8 cellular contexts compared by ENCODE assay signal in the genomic region with DNA sequence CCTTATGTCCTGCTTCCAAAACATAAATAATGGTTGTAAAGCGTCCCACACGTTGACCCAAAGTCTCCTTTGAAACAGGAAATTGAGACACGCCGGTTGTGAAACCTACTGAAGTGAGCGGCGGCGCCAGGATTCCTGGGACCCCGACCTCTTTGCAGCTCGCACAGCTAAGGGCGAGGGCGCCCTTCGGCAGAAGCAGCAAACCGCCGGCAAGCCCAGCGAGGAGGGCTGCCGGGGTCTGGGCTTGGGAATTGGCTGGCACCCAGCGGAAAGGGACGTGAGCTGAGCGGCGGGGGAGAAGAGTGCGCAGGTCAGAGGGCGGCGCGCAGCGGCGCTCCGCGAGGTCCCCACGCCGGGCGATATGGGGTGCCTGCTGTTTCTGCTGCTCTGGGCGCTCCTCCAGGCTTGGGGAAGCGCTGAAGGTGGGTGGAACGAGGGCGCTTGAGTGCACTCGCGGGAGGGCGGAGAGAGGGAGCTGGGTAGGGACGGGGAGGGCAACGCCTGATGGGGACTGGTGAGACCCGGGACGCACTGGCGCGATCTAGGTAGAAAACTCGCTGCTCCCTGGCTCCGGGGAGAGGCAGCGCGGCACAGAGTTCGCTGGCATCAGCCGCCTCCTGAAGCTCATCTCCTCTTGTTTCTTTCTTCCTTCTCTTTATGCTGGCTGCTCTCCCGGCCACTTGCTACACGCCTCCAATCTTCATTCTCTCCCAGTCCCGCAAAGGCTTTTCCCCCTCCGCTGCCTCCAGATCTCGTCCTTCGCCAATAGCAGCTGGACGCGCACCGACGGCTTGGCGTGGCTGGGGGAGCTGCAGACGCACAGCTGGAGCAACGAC. TPM values are rescaled to one million over a fixed set of nuclear protein-coding genes. Genes with fewer than 3 reads are reported as not detected.
DNase-seq lines count a peak whose midpoint lies in the region; ATAC-seq, FAIRE-seq and TF ChIP-seq lines count a peak whose summit lies in the region.

A gene (plus strand): TSS at position 155 of the 836 bp plus-strand sequence. CDS start 207 bp downstream, at position 362.

- H3K4me3 Mint-ChIP-seq in CD4-positive, alpha-beta memory T cell: peak within 1 kb of the TSS; percentile 47 to 79 (median 70)
- H3K4me3 Mint-ChIP-seq in IgD-negative memory B cell: peak within 1 kb of the TSS; percentile 81 to 94 (median 90)

- no peak for TF ChIP-seq POLR2A in K562 (conservative IDR thresholded peaks at IDR 0.05)

- peaks cover 0 to 20% (median 9%) of the 10 kb centered on the region in 4 donors for H3K4me1 Mint-ChIP-seq in CD4-positive, alpha-beta memory T cell
- H3K4me1 Mint-ChIP-seq in IgD-negative memory B cell: peaks cover 18 to 55% (median 52%) of the 10 kb centered on the region in 3 donors

- H3K4me3 ChIP-seq in CD4-positive, alpha-beta memory T cell (ENCODE audit: low read length in 2 of 2): no peak within 1 kb of the TSS
- H3K4me3 ChIP-seq in K562 (no peak within 1 kb of the TSS), kidney epithelial cell (ENCODE audit: low read depth, low read length) (peak within 1 kb of the TSS; percentile 47)

- H3K4me2 ChIP-seq in K562 (ENCODE audit: insufficient read depth, low read length): no peak within 1 kb of the TSS

- no peak within 1 kb of the TSS; a peak in 1 of 4 replicates for H3K9ac ChIP-seq in K562 (ENCODE audit: insufficient read depth in 1 of 2, low read depth in 2 of 2, low read length in 2 of 2)

- H3K27me3 ChIP-seq in CD4-positive, alpha-beta memory T cell (ENCODE audit: insufficient read depth, low read length): peaks cover 22% of the 10 kb centered on the region
- H3K27me3 ChIP-seq in K562 (ENCODE audit: control insufficient read depth in 2 of 2, insufficient read depth in 2 of 2, low read length in 2 of 2) (peaks cover 20 to 31% of the 10 kb centered on the region in 2 experiments; a peak in 4 of 5 replicates), kidney epithelial cell (ENCODE audit: control insufficient read depth, insufficient read depth, low read length) (peaks cover 20% of the 10 kb centered on the region)

- TF ChIP-seq EP300 in K562 (IDR thresholded peaks at IDR 0.05; ENCODE audit: low read length): no peak

- FAIRE-seq in K562 (lab: Jason Lieb, UNC): no peak

- TF ChIP-seq RAD21 in K562 (CRISPR knock-in tag; conservative IDR thresholded peaks at IDR 0.05 in 1 of 2, IDR thresholded peaks at IDR 0.05 in 1 of 2): no peak

- no peaks in the 10 kb centered on the region for H3K79me2 ChIP-seq in K562 (ENCODE audit: control insufficient read depth, insufficient read depth, low read length)

- WGBS in K562 (ENCODE audit: insufficient coverage, low coverage, missing lambda C conversion rate): 2% methylated on average over 54 of the region's 63 CpGs

- intact Hi-C loops in CD4-positive, alpha-beta memory T cell (cut with micrococcal nuclease): no loop called here
- intact Hi-C loops in K562 (cut with micrococcal nuclease): no loop called here

- no peak within 1 kb of the TSS for H2AFZ ChIP-seq in K562 (ENCODE audit: low read depth, low read length)

- in situ Hi-C loops in K562 (cut with MboI): no loop called here

- ATAC-seq in K562: no peak

- H3K36me3 ChIP-seq in CD4-positive, alpha-beta memory T cell (ENCODE audit: insufficient read depth, low read length): no peaks in the 10 kb centered on the region
- H3K36me3 ChIP-seq in K562 (ENCODE audit: control insufficient read depth, insufficient read depth, low read length): no peaks in the 10 kb centered on the region
- H3K36me3 ChIP-seq in kidney epithelial cell (ENCODE audit: control insufficient read depth, insufficient read depth, low read length): no peaks in the 10 kb centered on the region

- H3K27me3 Mint-ChIP-seq in CD4-positive, alpha-beta memory T cell: peaks cover 48 to 56% of the 10 kb centered on the region in 2 donors
- H3K27me3 Mint-ChIP-seq in IgD-negative memory B cell: peaks cover 1% of the 10 kb centered on the region

- no peak within 1 kb of the TSS for H3K27ac Mint-ChIP-seq in CD4-positive, alpha-beta memory T cell
- peak within 1 kb of the TSS; percentile 42 to 97 (median 94) for H3K27ac Mint-ChIP-seq in IgD-negative memory B cell

- H4K20me1 ChIP-seq in K562 (replicated peaks; ENCODE audit: control insufficient read depth, insufficient read depth, low read length): no peaks in the 10 kb centered on the region

- DNase-seq in CD4-positive, alpha-beta memory T cell: no peak
- no peak for DNase-seq in K562 (ENCODE audit: extremely low read depth in 1 of 4, low spot score in 3 of 4)
- no peak for DNase-seq in kidney epithelial cell (ENCODE audit: low read depth)
- DNase-seq in stimulated activated CD8-positive, alpha-beta memory T cell treated with anti-CD3 and anti-CD28 coated beads, Interleukin-4, amount 100 ng/mL, for 48 hours: peak; percentile 25
- DNase-seq in NCI-H2196 (lab: John Stamatoyannopoulos, UW; ENCODE audit: unreplicated experiment): no peak
- no peak for DNase-seq in stimulated activated CD4-positive, alpha-beta T cell treated with anti-CD3 and anti-CD28 coated beads, Interleukin-4, amount 100 ng/mL, for 1 hour
- DNase-seq in NCI-H146 treated with DMSO at 0.1 percent for 48 hours (lab: John Stamatoyannopoulos, UW; ENCODE audit: unreplicated experiment): no peak

- no peak for TF ChIP-seq CTCF in K562 (IDR thresholded peaks at IDR 0.05 in 2 of 3, conservative IDR thresholded peaks at IDR 0.05 in 1 of 3; ENCODE audit: insufficient read depth in 2 of 3, low read depth in 1 of 3, low read length in 3 of 3)
- no peak for TF ChIP-seq CTCF in kidney epithelial cell (IDR thresholded peaks at IDR 0.05; ENCODE audit: insufficient read depth, low read length, poor library complexity, severe bottlenecking)

- H3K9me1 ChIP-seq in K562 (ENCODE audit: control insufficient read depth, insufficient read depth, low read length): no peaks in the 10 kb centered on the region

- CTCF ChIA-PET in CD4-positive, alpha-beta memory T cell (lab: Charles Lee; ENCODE audit: partially characterized antibody): no interaction called here
- CTCF ChIA-PET in K562 (lab: Yijun Ruan, JAX; ENCODE audit: low intra/inter-chr PET ratio): no interaction called here

- POLR2A ChIA-PET in CD4-positive, alpha-beta memory T cell (lab: Charles Lee; ENCODE audit: partially characterized antibody): no interaction called here
- POLR2A ChIA-PET in K562 (lab: Yijun Ruan, JAX): interaction anchor here (0.6 kb wide), 2 partner anchors 13 to 21 kb away, joined by 3 read pairs; no protein-coding TSS in a partner anchor

- H3K4me1 ChIP-seq in CD4-positive, alpha-beta memory T cell (ENCODE audit: insufficient read depth, low read length): peaks cover 8% of the 10 kb centered on the region
- peaks cover 3 to 13% of the 10 kb centered on the region in 2 experiments; a peak in 4 of 5 replicates for H3K4me1 ChIP-seq in K562 (replicated peaks in 1 of 2; ENCODE audit: control insufficient read depth in 2 of 2, insufficient read depth in 2 of 2, low read length in 2 of 2)

- no peaks in the 10 kb centered on the region for H3K36me3 Mint-ChIP-seq in CD4-positive, alpha-beta memory T cell
- peaks cover 7% of the 10 kb centered on the region for H3K36me3 Mint-ChIP-seq in IgD-negative memory B cell

- no peaks in the 10 kb centered on the region for H3K9me3 ChIP-seq in CD4-positive, alpha-beta memory T cell (ENCODE audit: control insufficient read depth in 1 of 2, low read length in 2 of 2)
- no peaks in the 10 kb centered on the region for H3K9me3 ChIP-seq in K562 (replicated peaks; ENCODE audit: control insufficient read depth, insufficient read depth, low read depth, low read length)

- no TSS peak for BruUV-seq in K562 (replicated peaks; lab: Mats Ljungman, UMichigan)

- H3K9me3 Mint-ChIP-seq in CD4-positive, alpha-beta memory T cell: peaks cover 0 to 4% (median 0%) of the 10 kb centered on the region in 8 donors
- no peaks in the 10 kb centered on the region for H3K9me3 Mint-ChIP-seq in IgD-negative memory B cell

- H3K27ac ChIP-seq in CD4-positive, alpha-beta memory T cell (ENCODE audit: low read depth, low read length): no peak within 1 kb of the TSS
- H3K27ac ChIP-seq in K562 (ENCODE audit: extremely low read depth, low read depth, low read length): no peak within 1 kb of the TSS

TF ChIP-seq in K562, 482 proteins besides CTCF, POLR2A, EP300 and RAD21 (continues in another document):
- no peak for TF ChIP-seq ILK (tag; IDR thresholded peaks at IDR 0.05; ENCODE audit: borderline replicate concordance, low read depth)
- TF ChIP-seq, protein P1, sequence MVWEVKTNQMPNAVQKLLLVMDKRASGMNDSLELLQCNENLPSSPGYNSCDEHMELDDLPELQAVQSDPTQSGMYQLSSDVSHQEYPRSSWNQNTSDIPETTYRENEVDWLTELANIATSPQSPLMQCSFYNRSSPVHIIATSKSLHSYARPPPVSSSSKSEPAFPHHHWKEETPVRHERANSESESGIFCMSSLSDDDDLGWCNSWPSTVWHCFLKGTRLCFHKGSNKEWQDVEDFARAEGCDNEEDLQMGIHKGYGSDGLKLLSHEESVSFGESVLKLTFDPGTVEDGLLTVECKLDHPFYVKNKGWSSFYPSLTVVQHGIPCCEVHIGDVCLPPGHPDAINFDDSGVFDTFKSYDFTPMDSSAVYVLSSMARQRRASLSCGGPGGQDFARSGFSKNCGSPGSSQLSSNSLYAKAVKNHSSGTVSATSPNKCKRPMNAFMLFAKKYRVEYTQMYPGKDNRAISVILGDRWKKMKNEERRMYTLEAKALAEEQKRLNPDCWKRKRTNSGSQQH (CRISPR knock-in tag; IDR thresholded peaks at IDR 0.05): no peak

RNA-seq across cellular contexts. Expression of the gene that starts here (rescaled TPM):
- total RNA-seq in CD4-positive, alpha-beta memory T cell: not detected
- under 1 TPM in 1 of 2 donors, not detected in 1; 0.08 TPM for polyA plus RNA-seq in CD4-positive, alpha-beta memory T cell
- polyA plus RNA-seq in IgD-negative memory B cell (20.5 TPM), K562 (2011; rRNA removed) (not detected in 2 replicates), K562 (2014; fragmentation: Illumina TruSeq; extraction: Trizol) (not detected in 2 replicates), K562 (2014; fragmentation: Nextera tagmentation; extraction: Ambion mirVana) (under 1 TPM in 1 of 2 experiments, not detected in 1; 0.03 TPM), K562 (2014; rRNA removed) (0.11 TPM in 1 of 2 replicates, not detected in the other)
- total RNA-seq in K562 (2011; cell fraction: chromatin; rRNA removed; ENCODE audit: low replicate concordance): not detected in 2 replicates
- total RNA-seq in K562 (2011; cell fraction: nucleolus; rRNA removed): 0.13 TPM in 1 of 2 replicates, not detected in the other
- total RNA-seq in K562 (2011; cell fraction: nucleoplasm; rRNA removed): not detected in 2 replicates
- total RNA-seq in K562 (2014; rRNA removed) (0.16 TPM in 1 of 2 replicates, not detected in the other), K562 (2014; rRNA removed; fragmentation: Illumina TruSeq; extraction: Trizol) (not detected in 2 replicates), K562 (2015; rRNA removed; fragmentation: Illumina TruSeq; extraction: Trizol) (not detected in 2 replicates), K562 (2021) (0.07 TPM in 1 of 2 replicates, not detected in the other), kidney epithelial cell (0.34 and 0.67 TPM in 2 replicates)
- polyA plus RNA-seq in K562 (2011; cell fraction: cytosol; rRNA removed): 0.03 TPM in 1 of 2 replicates, not detected in the other
- 0.06 TPM in 1 of 2 replicates, not detected in the other for polyA plus RNA-seq in K562 (2011; cell fraction: nucleus; rRNA removed)
- 0.08 TPM in 2 replicates for polyA plus RNA-seq in K562 (2012)
- polyA minus RNA-seq in K562 (2011; rRNA and poly(A)+ RNA removed): not detected in 2 replicates
- not detected in 2 replicates for polyA minus RNA-seq in K562 (2011; cell fraction: cytosol; rRNA and poly(A)+ RNA removed)
- not detected in 2 replicates for polyA minus RNA-seq in K562 (2011; cell fraction: nucleus; rRNA and poly(A)+ RNA removed)

Comparison
In these comparisons a context has a peak if more than half of its experiments do, and no peak if none do; other contexts are left out.
1. RNA of the gene that starts here (polyA plus RNA-seq): 20.5 TPM in IgD-negative memory B cell (single experiment); 0.08 TPM in CD4-positive, alpha-beta memory T cell and 0.03 to 0.11 TPM in K562; every median in the first group is over 10 times any median in the second.
2. H3K27ac Mint-ChIP-seq: peak in IgD-negative memory B cell (3 of 3); none in CD4-positive, alpha-beta memory T cell (0 of 7).